ENCODE assay signal across 8 cellular contexts in genomic region chr19:13731147-13731964, GRCh38. TPM values are rescaled to one million over a fixed set of nuclear protein-coding genes. Genes with fewer than 3 reads are reported as not detected.
A peak's percentile ranks its signal among the peaks of the same experiment; 100 is the strongest.
DNase-seq lines count a peak whose midpoint lies in the region; ATAC-seq and TF ChIP-seq lines count a peak whose summit lies in the region.

No MANE protein-coding gene starts in this region.

- H3K27ac ChIP-seq in RWPE1: peak overlapping the region; percentile 99

- peaks cover 10% of the 10 kb centered on the region in 2 donors for H3K4me1 Mint-ChIP-seq in natural killer cell

- ATAC-seq in natural killer cell: peak; percentile 100

- peak overlapping the region; percentile 79 for H3K4me3 ChIP-seq in fibroblast of pulmonary artery (replicated peaks; ENCODE audit: low read depth, low read length)

- intact Hi-C loops in natural killer cell (cut with micrococcal nuclease): no loop called here

- POLR2A ChIA-PET in RWPE1 (lab: Yijun Ruan, JAX; ENCODE audit: low non-redundant PET): interaction anchor here (0.5 to 2.1 kb wide), 2 partner anchors 17 to 65 kb away, joined by 12 to 14 read pairs; a partner anchor contains a TSS

- H3K9me3 Mint-ChIP-seq in natural killer cell: no peaks in the 10 kb centered on the region

- no peaks in the 10 kb centered on the region for H3K36me3 Mint-ChIP-seq in natural killer cell

- peak overlapping the region; percentile 81 to 88 for H3K27ac Mint-ChIP-seq in natural killer cell

- H3K27me3 Mint-ChIP-seq in natural killer cell (ENCODE audit: low read depth in 2 of 2): no peaks in the 10 kb centered on the region

- TF ChIP-seq CTCF in RWPE1 (conservative IDR thresholded peaks at IDR 0.05; ENCODE audit: low read depth): no peak
- TF ChIP-seq CTCF in fibroblast of pulmonary artery (IDR thresholded peaks at IDR 0.05; ENCODE audit: low read length, missing control alignments): no peak
- no peak for TF ChIP-seq CTCF in natural killer cell (IDR thresholded peaks at IDR 0.05)

- H3K4me3 Mint-ChIP-seq in natural killer cell: peak overlapping the region; percentile 90

- CTCF ChIA-PET in RWPE1 (lab: Yijun Ruan, JAX): interaction anchor here (0.7 to 1.3 kb wide), 3 partner anchors 121 to 334 kb away, joined by 3 to 4 read pairs (median 3); no protein-coding TSS in a partner anchor

- DNase-seq in Daoy (ENCODE audit: low read depth): peak; percentile 98
- DNase-seq in GOT3 (lab: John Stamatoyannopoulos, UW): peak; percentile 88
- DNase-seq in LoVo (ENCODE audit: low spot score): peak; percentile 93
- DNase-seq in RWPE1 (ENCODE audit: low spot score): peak; percentile 98
- peak; percentile 93 for DNase-seq in activated effector memory CD4-positive, alpha-beta T cell treated with Interleukin-2 at 50 U/mL for 16 hours
- peak; percentile 96 for DNase-seq in fibroblast of pulmonary artery (ENCODE audit: low read depth)
- DNase-seq in natural killer cell: peak; percentile 93
- DNase-seq in stimulated activated naive CD4-positive, alpha-beta T cell (lab: John Stamatoyannopoulos, UW): peak; percentile 75 to 93 (median 88)

RNA-seq across cellular contexts. Expression of gene MRI1, which starts 33.0 kb away (rescaled TPM):
- 58.6 and 65.2 TPM in 2 replicates for total RNA-seq in Daoy (2014; rRNA removed; shearing (Covaris generic))
- 10 to 100 TPM; 25.7 to 35.4 (median 26.7) TPM for total RNA-seq in natural killer cell

RNA-seq across cellular contexts. Expression of gene C19orf53, which starts 42.9 kb away (rescaled TPM):
- 214 and 231 TPM in 2 replicates for total RNA-seq in Daoy (2014; rRNA removed; shearing (Covaris generic))
- total RNA-seq in natural killer cell: 10 to 100 TPM; 52.2 to 56.6 (median 54.7) TPM

Comparison
In these comparisons a context has a peak if more than half of its experiments do, and no peak if none do; other contexts are left out.
1. Peak in every context shown above with its lines: DNase-seq, ATAC-seq, H3K4me3 ChIP-seq and H3K27ac ChIP-seq.